In the genomic region with DNA sequence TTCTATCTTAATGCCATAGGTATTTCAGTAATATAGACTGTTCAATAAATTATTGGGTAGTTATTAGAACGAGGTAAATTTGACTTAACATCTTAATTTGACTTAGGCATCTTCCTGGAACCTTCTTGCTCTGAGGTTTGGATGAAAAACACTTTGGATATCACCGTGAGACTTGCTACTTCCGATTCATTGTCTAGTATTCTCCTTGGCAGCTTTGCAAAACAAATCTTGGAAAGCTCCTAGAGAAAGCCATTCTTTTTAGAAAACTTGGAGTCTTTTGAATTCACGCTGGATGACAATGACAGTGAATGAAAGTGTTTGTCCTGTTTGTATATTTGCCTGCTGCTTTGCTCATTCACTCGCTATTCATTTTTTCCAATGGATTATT, we compare ENCODE assay signal across 1 cellular context.
TF ChIP-seq lines count a peak whose summit lies in the region.

No MANE protein-coding gene starts in this region.

TF ChIP-seq in GM23338, 12 proteins besides CTCF, POLR2A, EP300 and RAD21 (continued from another document):
- TF ChIP-seq REST (IDR thresholded peaks at IDR 0.05; ENCODE audit: unreplicated experiment) (no peak), CREB1 (CRISPR knock-in tag; IDR thresholded peaks at IDR 0.05; ENCODE audit: low read depth) (no peak), ZNF462 (CRISPR knock-in tag; IDR thresholded peaks at IDR 0.05) (no peak), ZNF114 (CRISPR knock-in tag; IDR thresholded peaks at IDR 0.05) (no peak), EZH2 (IDR thresholded peaks at IDR 0.05; ENCODE audit: low read depth, unreplicated experiment) (no peak), NANOG (IDR thresholded peaks at IDR 0.05; ENCODE audit: borderline replicate concordance) (no peak), STAT1 (IDR thresholded peaks at IDR 0.05; ENCODE audit: unreplicated experiment) (no peak), JUNB (IDR thresholded peaks at IDR 0.05; ENCODE audit: unreplicated experiment) (no peak), POLR2AphosphoS5 (IDR thresholded peaks at IDR 0.05; ENCODE audit: low read depth) (no peak)
